16 cellular contexts compared by ENCODE assay signal in genomic region chr5:14464661-14465060, GRCh38.
DNase-seq lines count a peak whose midpoint lies in the region; ATAC-seq and TF ChIP-seq lines count a peak whose summit lies in the region.
"Had no signal": no experiment of that assay in that cellular context is flagged by ENCODE, and none has a peak within 500 bp of the region (broad histone marks: within the 10 kb centered on the region; RNA-seq: fewer than 3 reads in every experiment).

No MANE protein-coding gene starts in this region.

- no peaks in the 10 kb centered on the region for H3K79me2 ChIP-seq in smooth muscle cell (ENCODE audit: low read depth)

- H3K9ac ChIP-seq in smooth muscle cell (ENCODE audit: low read depth): no peak overlapping the region

- ATAC-seq in GM18519 (IDR thresholded peaks at IDR 0.05; ENCODE audit: low FRiP score, unreplicated experiment) (no peak), HG02763 (IDR thresholded peaks at IDR 0.05; ENCODE audit: unreplicated experiment) (no peak)

- H3K4me1 ChIP-seq in smooth muscle cell (ENCODE audit: low read depth): no peaks in the 10 kb centered on the region
- H3K4me1 ChIP-seq: right atrium auricular region had no signal

- TF ChIP-seq CTCF in endothelial cell (IDR thresholded peaks at IDR 0.05; ENCODE audit: unreplicated experiment) (no peak), smooth muscle cell (IDR thresholded peaks at IDR 0.05; ENCODE audit: borderline replicate concordance, insufficient read depth, poor library complexity, severe bottlenecking) (no peak)

- peaks cover 49% of the 10 kb centered on the region for H3K36me3 Mint-ChIP-seq in endothelial cell (ENCODE audit: low read depth, unreplicated experiment)
- H3K36me3 Mint-ChIP-seq: CD4-positive, alpha-beta memory T cell had no signal

- no peaks in the 10 kb centered on the region for H3K9me3 Mint-ChIP-seq in endothelial cell (ENCODE audit: unreplicated experiment)
- H3K9me3 Mint-ChIP-seq: activated CD4-positive, alpha-beta T cell treated with anti-CD3 and anti-CD28 coated beads, Interleukin-2, amount 10 ng/mL, durations not matched to agents 24 days and 14 days; CD4-positive, alpha-beta memory T cell had no signal

- WGBS in smooth muscle cell (ENCODE audit: low lambda C conversion rate): 79% methylated on average over 14 of the region's 14 CpGs

- H3K9me3 ChIP-seq in smooth muscle cell (replicated peaks; ENCODE audit: low read depth): no peaks in the 10 kb centered on the region
- H3K9me3 ChIP-seq: right atrium auricular region, stomach had no signal

- H3K4me3 Mint-ChIP-seq in endothelial cell (ENCODE audit: unreplicated experiment): peak overlapping the region; percentile 49
- H3K4me3 Mint-ChIP-seq: activated CD4-positive, alpha-beta T cell treated with anti-CD3 and anti-CD28 coated beads, Interleukin-2, amount 10 ng/mL, durations not matched to agents 24 days and 14 days; CD4-positive, alpha-beta memory T cell had no signal

- peak; percentile 75 for DNase-seq in NCI-H1092 treated with DMSO at 0.1 percent for 48 hours (lab: John Stamatoyannopoulos, UW)
- peak; percentile 94 for DNase-seq in NCI-H510A treated with DMSO at 0.1 percent for 48 hours (lab: John Stamatoyannopoulos, UW)
- DNase-seq in endothelial cell (ENCODE audit: low spot score): no peak
- DNase-seq in smooth muscle cell (lab: John Stamatoyannopoulos, UW; ENCODE audit: unreplicated experiment): no peak
- DNase-seq in stimulated activated CD4-positive, alpha-beta T cell treated with anti-CD3 and anti-CD28 coated beads, Interleukin-4, amount 100 ng/mL, for 1 hour: no peak
- DNase-seq: activated CD4-positive, alpha-beta T cell treated with anti-CD3 and anti-CD28 coated beads, Interleukin-2, amount 10 ng/mL, durations not matched to agents 24 days and 14 days; activated T-cell treated with anti-CD3 and anti-CD28 coated beads, Interleukin-2, amount 50 U/mL, for 48 hours; aorta; CD4-positive, alpha-beta memory T cell; islet precursor cell; NCI-H1048; stomach; T-helper 1 cell had no signal

- peaks cover 9% of the 10 kb centered on the region for H3K27me3 Mint-ChIP-seq in endothelial cell (ENCODE audit: unreplicated experiment)
- H3K27me3 Mint-ChIP-seq: CD4-positive, alpha-beta memory T cell had no signal

- H3K4me1 Mint-ChIP-seq in endothelial cell (ENCODE audit: unreplicated experiment): peaks cover 40% of the 10 kb centered on the region
- H3K4me1 Mint-ChIP-seq: activated CD4-positive, alpha-beta T cell treated with anti-CD3 and anti-CD28 coated beads, Interleukin-2, amount 10 ng/mL, durations not matched to agents 24 days and 14 days had no signal

- peaks cover 16% of the 10 kb centered on the region for H3K36me3 ChIP-seq in smooth muscle cell (ENCODE audit: low read depth)

- no peak overlapping the region for H3K4me2 ChIP-seq in smooth muscle cell

- H3K4me3 ChIP-seq in smooth muscle cell: no peak overlapping the region
- H3K4me3 ChIP-seq: right atrium auricular region, stomach had no signal

- no peaks in the 10 kb centered on the region for H3K27me3 ChIP-seq in smooth muscle cell (ENCODE audit: low read depth)
- H3K27me3 ChIP-seq: right atrium auricular region, stomach had no signal

- peak overlapping the region; percentile 37 for H3K27ac ChIP-seq in smooth muscle cell (ENCODE audit: low read depth)

- no peak overlapping the region for H2AFZ ChIP-seq in smooth muscle cell (ENCODE audit: low read depth)

- peak overlapping the region; percentile 76 for H3K27ac Mint-ChIP-seq in endothelial cell (ENCODE audit: unreplicated experiment)
- H3K27ac Mint-ChIP-seq: activated CD4-positive, alpha-beta T cell treated with anti-CD3 and anti-CD28 coated beads, Interleukin-2, amount 10 ng/mL, durations not matched to agents 24 days and 14 days had no signal

- H3F3A ChIP-seq in smooth muscle cell (ENCODE audit: low read depth): peaks cover 4% of the 10 kb centered on the region

- peaks cover 34% of the 10 kb centered on the region for H4K20me1 ChIP-seq in smooth muscle cell (ENCODE audit: low read depth)

Comparison
In these comparisons a context has a peak if more than half of its experiments do, and no peak if none do; other contexts are left out.
1. DNase-seq: peak in NCI-H1092 treated with DMSO at 0.1 percent for 48 hours (single experiment) and NCI-H510A treated with DMSO at 0.1 percent for 48 hours (single experiment); none in endothelial cell (single experiment), smooth muscle cell (single experiment) and stimulated activated CD4-positive, alpha-beta T cell treated with anti-CD3 and anti-CD28 coated beads, Interleukin-4, amount 100 ng/mL, for 1 hour (single experiment).